21 cellular contexts compared by ENCODE assay signal in the genomic region with DNA sequence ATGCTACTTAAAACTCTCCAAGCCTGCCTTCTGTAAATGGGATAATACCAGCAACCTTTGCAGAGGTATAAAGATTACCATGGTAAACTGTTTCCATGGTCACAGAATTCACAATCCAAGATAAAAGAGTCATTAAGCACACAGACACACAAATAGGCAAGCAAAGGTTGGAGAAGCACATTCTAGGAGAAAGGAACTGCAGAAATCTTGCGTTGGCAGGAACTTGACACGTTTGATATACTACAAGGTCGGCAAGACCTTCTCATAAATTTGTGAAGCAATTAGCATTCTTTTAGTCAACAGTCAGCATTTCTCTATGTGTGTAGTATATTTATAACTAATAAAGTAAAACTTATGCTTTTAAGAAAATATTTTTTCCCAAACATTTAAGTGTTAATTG. TPM values are rescaled to one million over a fixed set of nuclear protein-coding genes. Genes with fewer than 3 reads are reported as not detected.
DNase-seq lines count a peak whose midpoint lies in the region; ATAC-seq, FAIRE-seq and TF ChIP-seq lines count a peak whose summit lies in the region.
"Had no signal": no experiment of that assay in that cellular context is flagged by ENCODE, and none has a peak within 500 bp of the region (broad histone marks: within the 10 kb centered on the region; RNA-seq: fewer than 3 reads in every experiment).

No MANE protein-coding gene starts in this region.

- WGBS in pancreas, 2 donors: 3 to 7% methylated on average over 3 of the region's 3 CpGs

- H3K4me1 ChIP-seq in HEK293 (ENCODE audit: control insufficient read depth, insufficient read depth, low read length) (0 out of 2 replicates have a peak, but pooled peaks cover 3% of the 10 kb centered on the region), pancreas (peaks cover 0 to 5% (median 4%) of the 10 kb centered on the region in 3 donors)
- H3K4me1 ChIP-seq: ascending aorta, colonic mucosa had no signal

- ATAC-seq in pancreas: peak; percentile 50 to 78 (median 58)
- ATAC-seq: left lobe of liver, T-cell had no signal

- no peaks in the 10 kb centered on the region for H3K9me3 ChIP-seq in HEK293 (ENCODE audit: control insufficient read depth, insufficient read depth, low read depth, low read length)
- no peaks in the 10 kb centered on the region for H3K9me3 ChIP-seq in pancreas
- H3K9me3 ChIP-seq: ascending aorta, BLaER1, colonic mucosa had no signal

- TF ChIP-seq CTCF in HEK293 (tag by site-specific recombination; IDR thresholded peaks at IDR 0.05) (no peak), fibroblast of the aortic adventitia (IDR thresholded peaks at IDR 0.05; ENCODE audit: insufficient read depth, low read length) (no peak), pancreas (IDR thresholded peaks at IDR 0.05) (no peak)

- H3K27ac ChIP-seq in HEK293 (ENCODE audit: extremely low read depth, low read depth, low read length) (no peak overlapping the region), pancreas (no peak overlapping the region)
- H3K27ac ChIP-seq: ascending aorta, BLaER1, colonic mucosa had no signal

- H3K36me3 ChIP-seq in HEK293 (ENCODE audit: control insufficient read depth in 2 of 2, insufficient read depth in 1 of 2, low read length in 2 of 2) (no peaks in the 10 kb centered on the region), pancreas (no peaks in the 10 kb centered on the region)
- H3K36me3 ChIP-seq: ascending aorta, BLaER1, colonic mucosa had no signal

- H3K4me3 ChIP-seq in HEK293 (ENCODE audit: low read depth, low read length) (no peak overlapping the region), fibroblast of the aortic adventitia (ENCODE audit: low read depth, low read length) (no peak overlapping the region), pancreas (no peak overlapping the region)
- H3K4me3 ChIP-seq: ascending aorta, BLaER1, colonic mucosa had no signal

- intact Hi-C loops in pancreas (cut with DNase I): no loop called here

- POLR2A ChIA-PET in HEK293 (lab: Yijun Ruan, JAX): no interaction called here

- DNase-seq in NCI-H748 (lab: John Stamatoyannopoulos, UW; ENCODE audit: unreplicated experiment) (peak; percentile 17), fibroblast of the aortic adventitia (ENCODE audit: low read depth) (peak; percentile 36), pancreas (no peak), COR-L47 (lab: John Stamatoyannopoulos, UW) (no peak), mucosa of gallbladder (ENCODE audit: low spot score) (no peak), occipital lobe (lab: John Stamatoyannopoulos, UW) (no peak), SK-N-DZ (ENCODE audit: low spot score) (no peak)
- DNase-seq: activated CD4-positive, alpha-beta T cell treated with anti-CD3 and anti-CD28 coated beads, Interleukin-2, amount 50 U/mL, for 1 hour; activated naive CD4-positive, alpha-beta T cell treated with anti-CD3 and anti-CD28 coated beads for 36 hours; colonic mucosa; foreskin melanocyte; NCI-H510A; posterior cingulate gyrus; Right ventricle myocardium superior; T-cell had no signal

- no peak for FAIRE-seq in pancreas (lab: Jason Lieb, UNC)
- FAIRE-seq: endothelial cell of umbilical vein had no signal

- H3K27me3 ChIP-seq in pancreas: no peaks in the 10 kb centered on the region
- H3K27me3 ChIP-seq: ascending aorta, BLaER1, colonic mucosa had no signal

- CTCF ChIA-PET in HEK293 (lab: Yijun Ruan, JAX): no interaction called here

TF ChIP-seq in HEK293, 187 proteins besides CTCF, POLR2A, EP300 and RAD21:
- TF ChIP-seq, protein P1, sequence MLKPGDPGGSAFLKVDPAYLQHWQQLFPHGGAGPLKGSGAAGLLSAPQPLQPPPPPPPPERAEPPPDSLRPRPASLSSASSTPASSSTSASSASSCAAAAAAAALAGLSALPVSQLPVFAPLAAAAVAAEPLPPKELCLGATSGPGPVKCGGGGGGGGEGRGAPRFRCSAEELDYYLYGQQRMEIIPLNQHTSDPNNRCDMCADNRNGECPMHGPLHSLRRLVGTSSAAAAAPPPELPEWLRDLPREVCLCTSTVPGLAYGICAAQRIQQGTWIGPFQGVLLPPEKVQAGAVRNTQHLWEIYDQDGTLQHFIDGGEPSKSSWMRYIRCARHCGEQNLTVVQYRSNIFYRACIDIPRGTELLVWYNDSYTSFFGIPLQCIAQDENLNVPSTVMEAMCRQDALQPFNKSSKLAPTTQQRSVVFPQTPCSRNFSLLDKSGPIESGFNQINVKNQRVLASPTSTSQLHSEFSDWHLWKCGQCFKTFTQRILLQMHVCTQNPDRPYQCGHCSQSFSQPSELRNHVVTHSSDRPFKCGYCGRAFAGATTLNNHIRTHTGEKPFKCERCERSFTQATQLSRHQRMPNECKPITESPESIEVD (tag by site-specific recombination; IDR thresholded peaks at IDR 0.05): peak; percentile 18; the same call in 1 of the 2 replicates
- TF ChIP-seq ZNF626 (tag by site-specific recombination; IDR thresholded peaks at IDR 0.05): no peak
- TF ChIP-seq MYNN (tag by site-specific recombination; IDR thresholded peaks at IDR 0.05; ENCODE audit: borderline replicate concordance): 0 out of 2 replicates have a peak, but pooled peaks have one; percentile 32
- TF ChIP-seq ZNF112 (tag by site-specific recombination; IDR thresholded peaks at IDR 0.05): no peak
- TF ChIP-seq ZNF184 (tag by site-specific recombination; IDR thresholded peaks at IDR 0.05): no peak
- TF ChIP-seq ZNF324 (tag by site-specific recombination; IDR thresholded peaks at IDR 0.05): no peak
- TF ChIP-seq ZNF10 (tag by site-specific recombination; IDR thresholded peaks at IDR 0.05): no peak
- TF ChIP-seq, protein P2, sequence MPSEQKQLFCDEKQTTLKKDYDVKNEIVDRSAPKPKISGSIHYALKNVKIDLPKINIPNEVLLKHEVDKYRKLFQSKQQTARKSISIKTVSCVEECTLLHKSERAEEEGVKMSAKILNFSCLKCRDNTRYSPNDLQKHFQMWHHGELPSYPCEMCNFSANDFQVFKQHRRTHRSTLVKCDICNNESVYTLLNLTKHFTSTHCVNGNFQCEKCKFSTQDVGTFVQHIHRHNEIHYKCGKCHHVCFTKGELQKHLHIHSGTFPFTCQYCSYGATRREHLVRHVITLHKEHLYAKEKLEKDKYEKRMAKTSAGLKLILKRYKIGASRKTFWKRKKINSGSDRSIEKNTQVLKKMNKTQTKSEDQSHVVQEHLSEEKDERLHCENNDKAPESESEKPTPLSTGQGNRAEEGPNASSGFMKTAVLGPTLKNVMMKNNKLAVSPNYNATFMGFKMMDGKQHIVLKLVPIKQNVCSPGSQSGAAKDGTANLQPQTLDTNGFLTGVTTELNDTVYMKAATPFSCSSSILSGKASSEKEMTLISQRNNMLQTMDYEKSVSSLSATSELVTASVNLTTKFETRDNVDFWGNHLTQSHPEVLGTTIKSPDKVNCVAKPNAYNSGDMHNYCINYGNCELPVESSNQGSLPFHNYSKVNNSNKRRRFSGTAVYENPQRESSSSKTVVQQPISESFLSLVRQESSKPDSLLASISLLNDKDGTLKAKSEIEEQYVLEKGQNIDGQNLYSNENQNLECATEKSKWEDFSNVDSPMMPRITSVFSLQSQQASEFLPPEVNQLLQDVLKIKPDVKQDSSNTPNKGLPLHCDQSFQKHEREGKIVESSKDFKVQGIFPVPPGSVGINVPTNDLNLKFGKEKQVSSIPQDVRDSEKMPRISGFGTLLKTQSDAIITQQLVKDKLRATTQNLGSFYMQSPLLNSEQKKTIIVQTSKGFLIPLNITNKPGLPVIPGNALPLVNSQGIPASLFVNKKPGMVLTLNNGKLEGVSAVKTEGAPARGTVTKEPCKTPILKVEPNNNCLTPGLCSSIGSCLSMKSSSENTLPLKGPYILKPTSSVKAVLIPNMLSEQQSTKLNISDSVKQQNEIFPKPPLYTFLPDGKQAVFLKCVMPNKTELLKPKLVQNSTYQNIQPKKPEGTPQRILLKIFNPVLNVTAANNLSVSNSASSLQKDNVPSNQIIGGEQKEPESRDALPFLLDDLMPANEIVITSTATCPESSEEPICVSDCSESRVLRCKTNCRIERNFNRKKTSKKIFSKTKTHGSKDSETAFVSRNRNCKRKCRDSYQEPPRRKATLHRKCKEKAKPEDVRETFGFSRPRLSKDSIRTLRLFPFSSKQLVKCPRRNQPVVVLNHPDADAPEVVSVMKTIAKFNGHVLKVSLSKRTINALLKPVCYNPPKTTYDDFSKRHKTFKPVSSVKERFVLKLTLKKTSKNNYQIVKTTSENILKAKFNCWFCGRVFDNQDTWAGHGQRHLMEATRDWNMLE (tag by site-specific recombination; conservative IDR thresholded peaks at IDR 0.05; ENCODE audit: low read depth): no peak
TF ChIP-seq in HEK293: peak in this region for 2.

RNA-seq across cellular contexts. Expression of a gene that starts 12.3 kb away (rescaled TPM):
- 0.09 TPM in 1 of 2 replicates, not detected in the other for total RNA-seq in fibroblast of the aortic adventitia (ENCODE audit: low replicate concordance)
- not detected for total RNA-seq in pancreas
- polyA plus RNA-seq in pancreas: not detected
- not detected for total RNA-seq in mucosa of gallbladder
- total RNA-seq in occipital lobe: 0.31 TPM
- polyA plus RNA-seq in SK-N-DZ (2014; cell fraction: cytosol; rRNA removed): 22.3 and 23.4 TPM in 2 replicates
- 6.9 and 7.5 TPM in 2 replicates for polyA plus RNA-seq in SK-N-DZ (2014; cell fraction: nucleus; rRNA removed)
- total RNA-seq: activated naive CD4-positive, alpha-beta T cell treated with anti-CD3 and anti-CD28 coated beads for 36 hours; ascending aorta; colonic mucosa; endothelial cell of umbilical vein; left lobe of liver; Right ventricle myocardium superior; temporal lobe had no signal
- polyA plus RNA-seq: endothelial cell of umbilical vein had no signal

Comparison
In these comparisons a context has a peak if more than half of its experiments do, and no peak if none do; other contexts are left out.
1. DNase-seq: peak in NCI-H748 (single experiment) and fibroblast of the aortic adventitia (single experiment); none in pancreas (0 of 6), COR-L47 (single experiment), mucosa of gallbladder (single experiment), occipital lobe (single experiment) and SK-N-DZ (single experiment).